ENCODE assay signal across 9 cellular contexts in the genomic region with DNA sequence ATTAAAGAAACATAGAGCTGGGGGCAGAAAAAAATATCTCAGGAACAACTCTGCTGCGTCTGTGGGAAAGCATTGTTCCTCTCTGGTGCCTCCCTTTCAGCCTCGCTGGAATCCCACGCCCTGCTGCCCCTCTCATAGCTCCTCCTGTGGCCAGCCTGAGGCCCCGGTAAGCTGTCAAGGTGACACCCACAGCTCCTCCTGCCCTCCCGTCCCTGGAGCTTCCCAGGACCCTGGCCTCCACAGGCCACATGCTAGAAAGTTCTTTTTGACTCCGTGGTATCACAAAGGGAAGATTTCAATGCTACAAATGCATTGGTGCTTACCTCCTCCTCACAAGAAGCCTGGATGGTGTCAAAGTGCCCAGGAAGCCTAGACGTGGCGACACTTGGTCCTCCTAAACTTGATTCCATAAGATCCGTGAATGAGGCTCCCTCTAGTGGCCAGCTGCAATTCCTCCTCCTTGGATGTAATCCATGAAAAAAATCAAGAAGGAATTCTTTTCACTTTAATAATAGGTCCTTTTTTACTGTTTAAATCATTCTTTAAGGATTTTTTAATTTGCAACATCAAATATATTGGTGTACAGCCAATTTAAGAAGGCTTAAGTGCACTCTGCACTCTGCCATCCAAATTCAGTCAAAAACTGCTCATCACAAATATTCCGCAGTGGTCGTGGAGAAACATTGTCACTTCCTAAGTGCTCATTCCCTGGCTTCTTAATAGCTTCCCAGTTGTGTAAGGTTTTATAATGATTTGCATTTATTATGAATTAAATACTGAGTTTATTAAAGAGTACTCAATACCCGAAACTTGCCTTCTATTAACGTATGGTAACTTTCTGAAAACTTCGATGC.
DNase-seq lines count a peak whose midpoint lies in the region; ATAC-seq lines count a peak whose summit lies in the region.
"Had no signal": no experiment of that assay in that cellular context is flagged by ENCODE, and none has a peak within 500 bp of the region (broad histone marks: within the 10 kb centered on the region; RNA-seq: fewer than 3 reads in every experiment).

No MANE protein-coding gene starts in this region.

- H3K4me3 Mint-ChIP-seq in activated naive CD8-positive, alpha-beta T cell treated with anti-CD3 and anti-CD28 coated beads for 36 hours: no peak overlapping the region

- intact Hi-C loops in left cardiac atrium (cut with DNase I): loop anchor here in 1 of 2 donors (5.0 kb wide), 1 partner anchor 979 kb away; no protein-coding TSS in a partner anchor

- DNase-seq in ELF-1 (ENCODE audit: low read depth, low spot score): peak; percentile 72
- peak; percentile 34 for DNase-seq in HuH-7 (ENCODE audit: low spot score)
- peak; percentile 48 for DNase-seq in NOMO-1 treated with DMSO at 0.1 percent for 48 hours (lab: John Stamatoyannopoulos, UW; ENCODE audit: unreplicated experiment)
- DNase-seq in activated naive CD8-positive, alpha-beta T cell treated with anti-CD3 and anti-CD28 coated beads for 36 hours: peak; percentile 9
- DNase-seq in left cardiac atrium: peak; percentile 61
- peak; percentile 17 for DNase-seq in pulmonary artery endothelial cell (ENCODE audit: low read depth, low spot score)

- no peaks in the 10 kb centered on the region for H3K9me3 Mint-ChIP-seq in activated naive CD8-positive, alpha-beta T cell treated with anti-CD3 and anti-CD28 coated beads for 36 hours
- H3K9me3 Mint-ChIP-seq: activated naive CD4-positive, alpha-beta T cell treated with anti-CD3 and anti-CD28 coated beads, Interleukin-2, amount 50 U/mL, for 72 hours had no signal

- H3K36me3 Mint-ChIP-seq in activated naive CD8-positive, alpha-beta T cell treated with anti-CD3 and anti-CD28 coated beads for 36 hours: no peaks in the 10 kb centered on the region
- H3K36me3 Mint-ChIP-seq: activated naive CD4-positive, alpha-beta T cell treated with anti-CD3 and anti-CD28 coated beads, Interleukin-2, amount 50 U/mL, for 72 hours had no signal

- H3K27me3 Mint-ChIP-seq in activated naive CD8-positive, alpha-beta T cell treated with anti-CD3 and anti-CD28 coated beads for 36 hours: peaks cover 8% of the 10 kb centered on the region

- no peaks in the 10 kb centered on the region for H3K4me1 Mint-ChIP-seq in activated naive CD8-positive, alpha-beta T cell treated with anti-CD3 and anti-CD28 coated beads for 36 hours

- H3K27ac Mint-ChIP-seq in activated naive CD8-positive, alpha-beta T cell treated with anti-CD3 and anti-CD28 coated beads for 36 hours: no peak overlapping the region
- H3K27ac Mint-ChIP-seq: activated naive CD4-positive, alpha-beta T cell treated with anti-CD3 and anti-CD28 coated beads, Interleukin-2, amount 50 U/mL, for 72 hours had no signal

- peak in 1 of 2 donors; percentile 52 for ATAC-seq in left cardiac atrium
- ATAC-seq in HG03521 (IDR thresholded peaks at IDR 0.05; ENCODE audit: unreplicated experiment): no peak
- no peak for ATAC-seq in GM19035 (IDR thresholded peaks at IDR 0.05; ENCODE audit: unreplicated experiment)
- ATAC-seq: activated naive CD4-positive, alpha-beta T cell treated with anti-CD3 and anti-CD28 coated beads, Interleukin-2, amount 50 U/mL, for 72 hours had no signal

Comparison
In these comparisons a context has a peak if more than half of its experiments do, and no peak if none do; other contexts are left out.
1. DNase-seq: peak in every context shown above with its lines; median percentile 72 in ELF-1; 61 in left cardiac atrium; 48 in NOMO-1 treated with DMSO at 0.1 percent for 48 hours; 34 in HuH-7; 17 in pulmonary artery endothelial cell; 9 in activated naive CD8-positive, alpha-beta T cell treated with anti-CD3 and anti-CD28 coated beads for 36 hours.